9 cellular contexts compared by ENCODE assay signal in genomic region chr11:22304337-22304961, GRCh38. TPM values are rescaled to one million over a fixed set of nuclear protein-coding genes. Genes with fewer than 3 reads are reported as not detected.
DNase-seq lines count a peak whose midpoint lies in the region; ATAC-seq and TF ChIP-seq lines count a peak whose summit lies in the region.
"Had no signal": no experiment of that assay in that cellular context is flagged by ENCODE, and none has a peak within 500 bp of the region (broad histone marks: within the 10 kb centered on the region; RNA-seq: fewer than 3 reads in every experiment).

No MANE protein-coding gene starts in this region.

- no peak overlapping the region for H3K27ac ChIP-seq in breast epithelium

- H3K4me3 ChIP-seq in breast epithelium, result no peak overlapping the region

- no peaks in the 10 kb centered on the region for H3K36me3 ChIP-seq in breast epithelium

- intact Hi-C loops in breast epithelium (cut with DNase I; ENCODE audit: low total_unique reads) (no loop called here), Right ventricle myocardium superior (cut with DNase I) (no loop called here)

- H3K9me3 ChIP-seq in breast epithelium, result no peaks in the 10 kb centered on the region

- peak; percentile 48 to 59 (median 51) for TF ChIP-seq CTCF in breast epithelium (IDR thresholded peaks at IDR 0.05)

- DNase-seq in EH (ENCODE audit: low read depth), result peak; percentile 21
- peak; percentile 54 for DNase-seq in NCI-H345 (lab: John Stamatoyannopoulos, UW)
- no peak for DNase-seq in breast epithelium (ENCODE audit: low spot score in 2 of 2)
- peak; percentile 43 to 46 for DNase-seq in lung microvascular endothelial cell (ENCODE audit: low read depth in 2 of 2)
- no peak for DNase-seq in stimulated activated CD4-positive, alpha-beta T cell treated with anti-CD3 and anti-CD28 coated beads, Interleukin-15, amount 100 ng/mL, for 24 hours
- no peak for DNase-seq in activated CD4-positive, CD25-positive, alpha-beta regulatory T cell (lab: John Stamatoyannopoulos, UW)
- DNase-seq in Right ventricle myocardium superior, result no peak
- DNase-seq: naive B cell had no signal

- ATAC-seq in HG02884 (IDR thresholded peaks at IDR 0.05; ENCODE audit: unreplicated experiment), result peak; percentile 67
- no peak for ATAC-seq in Right ventricle myocardium superior (ENCODE audit: poor library complexity)

- no peak for TF ChIP-seq POLR2A in breast epithelium (IDR thresholded peaks at IDR 0.05)

- peaks cover 0 to 5% of the 10 kb centered on the region in 2 donors for H3K27me3 ChIP-seq in breast epithelium

- H3K4me1 ChIP-seq in breast epithelium, result no peaks in the 10 kb centered on the region

RNA-seq across cellular contexts. Expression of gene SLC17A6, which starts 33.7 kb away (rescaled TPM):
- not detected for total RNA-seq in breast epithelium
- not detected in 2 replicates for total RNA-seq in lung microvascular endothelial cell
- not detected for total RNA-seq in Right ventricle myocardium superior

Comparison
In these comparisons a context has a peak if more than half of its experiments do, and no peak if none do; other contexts are left out.
1. DNase-seq: peak in EH (single experiment), NCI-H345 (single experiment) and lung microvascular endothelial cell (2 of 2); none in breast epithelium (0 of 2), stimulated activated CD4-positive, alpha-beta T cell treated with anti-CD3 and anti-CD28 coated beads, Interleukin-15, amount 100 ng/mL, for 24 hours (single experiment), activated CD4-positive, CD25-positive, alpha-beta regulatory T cell (0 of 4) and Right ventricle myocardium superior (single experiment).